In the genomic region with DNA sequence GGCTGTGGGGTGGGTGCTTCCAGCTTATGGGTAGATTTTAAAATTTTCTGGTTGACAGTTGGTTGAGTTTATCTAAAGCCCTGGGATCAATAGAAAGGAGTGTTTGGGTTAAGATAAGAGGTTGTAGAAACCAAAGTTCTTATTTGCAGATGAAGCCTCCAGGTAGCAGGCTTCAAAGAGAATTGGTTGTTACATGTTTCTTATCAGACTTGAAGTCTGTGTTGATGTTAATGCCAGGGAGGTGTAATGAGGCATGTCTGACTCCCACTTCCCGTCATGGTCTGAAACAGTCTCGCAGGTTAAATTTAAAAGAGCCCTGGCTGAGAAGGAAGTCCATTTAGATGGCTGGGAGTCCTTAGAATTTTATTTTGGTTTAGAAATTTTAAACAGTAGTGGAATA, we compare ENCODE assay signal across 19 cellular contexts.
DNase-seq lines count a peak whose midpoint lies in the region; ATAC-seq, FAIRE-seq and TF ChIP-seq lines count a peak whose summit lies in the region.
"Had no signal": no experiment of that assay in that cellular context is flagged by ENCODE, and none has a peak within 500 bp of the region (broad histone marks: within the 10 kb centered on the region; RNA-seq: fewer than 3 reads in every experiment).

No MANE protein-coding gene starts in this region.

- H3K36me3 Mint-ChIP-seq in effector memory CD8-positive, alpha-beta T cell (ENCODE audit: insufficient read depth), result no peaks in the 10 kb centered on the region

- TF ChIP-seq POLR2A in HepG2 (IDR thresholded peaks at IDR 0.05; ENCODE audit: insufficient read depth in 1 of 2, low read depth in 2 of 2, low read length in 2 of 2), result no peak
- no peak for TF ChIP-seq POLR2A in right lobe of liver (IDR thresholded peaks at IDR 0.05)
- no peak for TF ChIP-seq POLR2A in suprapubic skin (IDR thresholded peaks at IDR 0.05)

- H3K4me1 Mint-ChIP-seq in effector memory CD8-positive, alpha-beta T cell (ENCODE audit: low read depth in 2 of 2), result no peaks in the 10 kb centered on the region
- H3K4me1 Mint-ChIP-seq: H9 had no signal

- H3K27ac ChIP-seq in HepG2 (ENCODE audit: extremely low read length, insufficient read depth, low read length) (no peak overlapping the region), right lobe of liver (no peak overlapping the region), suprapubic skin (no peak overlapping the region)
- H3K27ac ChIP-seq: SJCRH30 had no signal

- no peaks in the 10 kb centered on the region for H3K79me2 ChIP-seq in HepG2 (ENCODE audit: insufficient read depth, low read length)

- no peak overlapping the region for H3K27ac Mint-ChIP-seq in effector memory CD8-positive, alpha-beta T cell
- H3K27ac Mint-ChIP-seq: H9 had no signal

- H3K4me1 ChIP-seq in HepG2 (ENCODE audit: insufficient read depth, low read length) (peaks cover 4% of the 10 kb centered on the region; the same call in 1 of the 2 replicates), right lobe of liver (no peaks in the 10 kb centered on the region), suprapubic skin (no peaks in the 10 kb centered on the region)
- H3K4me1 ChIP-seq: SJCRH30 had no signal

- no peaks in the 10 kb centered on the region for H4K20me1 ChIP-seq in HepG2 (ENCODE audit: insufficient read depth, low read length)

- H3K36me3 ChIP-seq in HepG2 (replicated peaks in 1 of 2; ENCODE audit: control insufficient read depth in 1 of 2, insufficient read depth in 2 of 2, low read length in 2 of 2) (no peaks in the 10 kb centered on the region), right lobe of liver (no peaks in the 10 kb centered on the region), bronchial epithelial cell (ENCODE audit: control insufficient read depth, insufficient read depth, low read length) (no peaks in the 10 kb centered on the region), suprapubic skin (no peaks in the 10 kb centered on the region)
- H3K36me3 ChIP-seq: SJCRH30 had no signal

- POLR2A ChIA-PET in HepG2 (lab: Yijun Ruan, JAX), result no interaction called here

- no peak overlapping the region for H3K4me2 ChIP-seq in HepG2 (ENCODE audit: low read depth, low read length)

- H2AFZ ChIP-seq in HepG2 (ENCODE audit: low read length), result no peak overlapping the region

- intact Hi-C loops in HepG2 (cut with micrococcal nuclease; ENCODE audit: unreplicated experiment), result no loop called here
- intact Hi-C loops in right lobe of liver (cut with DNase I), result no loop called here

- ATAC-seq in HepG2 (no peak), right lobe of liver (no peak)
- no peak for ATAC-seq in effector memory CD8-positive, alpha-beta T cell (replicated peaks)
- ATAC-seq: PC-3 had no signal

- peaks cover 0 to 2% of the 10 kb centered on the region in 2 donors for H3K9me3 Mint-ChIP-seq in effector memory CD8-positive, alpha-beta T cell

- in situ Hi-C loops in HepG2 (cut with HindIII; ENCODE audit: extremely low pct_ligation_motif_present, low pct_unique_long_range_greater_than_20kb), result no loop called here

- H3K4me3 Mint-ChIP-seq in effector memory CD8-positive, alpha-beta T cell, result no peak overlapping the region
- H3K4me3 Mint-ChIP-seq: H9 had no signal

- CTCF ChIA-PET in HepG2 (lab: Yijun Ruan, JAX; ENCODE audit: low intra/inter-chr PET ratio, low total read pairs), result no interaction called here

- peaks cover 0 to 3% of the 10 kb centered on the region in 2 experiments; a peak in 3 of 5 replicates for H3K27me3 ChIP-seq in HepG2 (ENCODE audit: control insufficient read depth in 1 of 2, insufficient read depth in 2 of 2, low read length in 2 of 2)
- H3K27me3 ChIP-seq in right lobe of liver, result no peaks in the 10 kb centered on the region
- H3K27me3 ChIP-seq in bronchial epithelial cell (ENCODE audit: control insufficient read depth, insufficient read depth, low read length), result no peaks in the 10 kb centered on the region
- no peaks in the 10 kb centered on the region for H3K27me3 ChIP-seq in suprapubic skin
- H3K27me3 ChIP-seq: SJCRH30 had no signal

- no peak for TF ChIP-seq CTCF in HepG2 (CRISPR knock-in tag; IDR thresholded peaks at IDR 0.05)
- TF ChIP-seq CTCF in right lobe of liver (IDR thresholded peaks at IDR 0.05), result no peak
- no peak for TF ChIP-seq CTCF in bronchial epithelial cell (IDR thresholded peaks at IDR 0.05; ENCODE audit: insufficient read depth, low read length, severe bottlenecking)
- no peak for TF ChIP-seq CTCF in suprapubic skin (IDR thresholded peaks at IDR 0.05)

- H3K9me3 ChIP-seq in HepG2 (ENCODE audit: low read length), result no peaks in the 10 kb centered on the region
- H3K9me3 ChIP-seq in right lobe of liver, result no peaks in the 10 kb centered on the region
- H3K9me3 ChIP-seq in suprapubic skin, result peaks cover 3% of the 10 kb centered on the region
- H3K9me3 ChIP-seq: SJCRH30 had no signal

- H3K4me3 ChIP-seq in HepG2 (replicated peaks in 1 of 3; ENCODE audit: insufficient read depth in 1 of 3, low read depth in 2 of 3, low read length in 3 of 3) (no peak overlapping the region), right lobe of liver (no peak overlapping the region), bronchial epithelial cell (ENCODE audit: low read depth, low read length) (no peak overlapping the region), suprapubic skin (no peak overlapping the region)
- H3K4me3 ChIP-seq: SJCRH30 had no signal

- FAIRE-seq in HepG2 (lab: Jason Lieb, UNC) (no peak), bronchial epithelial cell (lab: Jason Lieb, UNC) (no peak)
- FAIRE-seq: A204.1, GM19239 had no signal

- no peak for TF ChIP-seq RAD21 in HepG2 (CRISPR knock-in tag; IDR thresholded peaks at IDR 0.05)

- H3K9ac ChIP-seq in HepG2 (ENCODE audit: insufficient read depth, low read depth, low read length), result no peak overlapping the region

- no TSS peak for BruUV-seq in HepG2 (replicated peaks; lab: Mats Ljungman, UMichigan)

- TF ChIP-seq EP300 in HepG2 (IDR thresholded peaks at IDR 0.05; ENCODE audit: low read depth in 2 of 2, low read length in 2 of 2) (peak in 1 of 2 experiments; percentile 30; a peak in 1 of 4 replicates), HepG2 (CRISPR knock-in tag; IDR thresholded peaks at IDR 0.05; ENCODE audit: borderline replicate concordance) (no peak), suprapubic skin (IDR thresholded peaks at IDR 0.05) (no peak)

- WGBS in HepG2 (ENCODE audit: low lambda C conversion rate), result 2% methylated on average over 2 of the region's 2 CpGs
- WGBS in right lobe of liver (ENCODE audit: insufficient coverage, low coverage, low lambda C conversion rate, missing lambda C conversion rate), result 7% methylated on average over 2 of the region's 2 CpGs
- 41% methylated on average over 2 of the region's 2 CpGs for WGBS in suprapubic skin

- DNase-seq in HepG2 (ENCODE audit: low spot score), result peak; percentile 30
- DNase-seq in right lobe of liver, result no peak
- peak; percentile 51 for DNase-seq in bronchial epithelial cell (ENCODE audit: low read depth)
- DNase-seq in left kidney (ENCODE audit: low read depth, low spot score), result peak; percentile 93
- DNase-seq in effector memory CD8-positive, alpha-beta T cell, result no peak
- no peak for DNase-seq in suprapubic skin (ENCODE audit: low spot score in 2 of 2)
- DNase-seq in GM19238 (ENCODE audit: insufficient read length, low spot score), result no peak
- no peak for DNase-seq in activated CD4-positive, alpha-beta T cell treated with anti-CD3 and anti-CD28 coated beads, Interleukin-2, amount 50 U/mL, for 48 hours
- DNase-seq: C1 segment of cervical spinal cord, DMS 273 treated with DMSO at 0.1 percent for 48 hours, H9, NCI-H1417 treated with DMSO at 0.1 percent for 48 hours, NCI-H2081, NCI-H510A, NCI-H774, PC-3, SJCRH30 had no signal

- H3K27me3 Mint-ChIP-seq in effector memory CD8-positive, alpha-beta T cell, result no peaks in the 10 kb centered on the region

TF ChIP-seq in HepG2, 621 proteins besides CTCF, POLR2A, EP300 and RAD21 (continues in another document):
- TF ChIP-seq HES4 (CRISPR knock-in tag; IDR thresholded peaks at IDR 0.05; ENCODE audit: borderline replicate concordance) (no peak), TCF7 (IDR thresholded peaks at IDR 0.05; ENCODE audit: low read depth) (peak; percentile 73), PPARG (CRISPR knock-in tag; conservative IDR thresholded peaks at IDR 0.05) (no peak), ZNF678 (CRISPR knock-in tag; IDR thresholded peaks at IDR 0.05) (no peak), ZFP37 (CRISPR knock-in tag; IDR thresholded peaks at IDR 0.05; ENCODE audit: borderline replicate concordance) (no peak), FOSL2 (CRISPR knock-in tag; IDR thresholded peaks at IDR 0.05) (no peak), ONECUT2 (CRISPR knock-in tag; IDR thresholded peaks at IDR 0.05) (peak; percentile 75), HMG20B (CRISPR knock-in tag; conservative IDR thresholded peaks at IDR 0.05) (0 out of 2 replicates have a peak, but pooled peaks have one; percentile 23), ZNF850 (CRISPR knock-in tag; conservative IDR thresholded peaks at IDR 0.05) (no peak), NR0B2 (CRISPR knock-in tag; IDR thresholded peaks at IDR 0.05) (no peak), ZNF18 (CRISPR knock-in tag; IDR thresholded peaks at IDR 0.05; ENCODE audit: insufficient replicate concordance) (no peak), GFI1 (CRISPR knock-in tag; IDR thresholded peaks at IDR 0.05; ENCODE audit: borderline replicate concordance) (peak; percentile 29; the same call in 1 of the 2 replicates), FOXA1 (IDR thresholded peaks at IDR 0.05) (no peak), FOXA1 (CRISPR knock-in tag; IDR thresholded peaks at IDR 0.05) (0 out of 2 replicates have a peak, but pooled peaks have one; percentile 18), U2AF1 (optimal IDR thresholded peaks at IDR 0.05; ENCODE audit: low read depth, low read length) (no peak), HNF4A (CRISPR knock-in tag; IDR thresholded peaks at IDR 0.05) (peak; percentile 33; the same call in 1 of the 2 replicates)

Comparison
In these comparisons a context has a peak if more than half of its experiments do, and no peak if none do; other contexts are left out.
1. DNase-seq: peak in HepG2 (single experiment), bronchial epithelial cell (single experiment) and left kidney (single experiment); none in right lobe of liver (0 of 3), effector memory CD8-positive, alpha-beta T cell (0 of 3), suprapubic skin (0 of 2), GM19238 (single experiment) and activated CD4-positive, alpha-beta T cell treated with anti-CD3 and anti-CD28 coated beads, Interleukin-2, amount 50 U/mL, for 48 hours (0 of 2).